ENCODE assay signal across 8 cellular contexts in genomic region chr2:131682122-131682944, GRCh38.
DNase-seq lines count a peak whose midpoint lies in the region; ATAC-seq and TF ChIP-seq lines count a peak whose summit lies in the region.

No MANE protein-coding gene starts in this region.

- no peaks in the 10 kb centered on the region for H3K9me2 ChIP-seq in hepatocyte (replicated peaks; ENCODE audit: insufficient read depth)

- H3K27me3 ChIP-seq in ascending aorta (no peaks in the 10 kb centered on the region), hepatocyte (no peaks in the 10 kb centered on the region)

- intact Hi-C loops in ascending aorta (cut with DNase I), result no loop called here

- peak; percentile 99 for ATAC-seq in HG02623 (IDR thresholded peaks at IDR 0.05; ENCODE audit: unreplicated experiment)

- under 1% methylated on average over 47 of the region's 51 CpGs for WGBS in hepatocyte (ENCODE audit: low lambda C conversion rate, missing lambda C conversion rate)

- DNase-seq in NCI-H1105 (lab: John Stamatoyannopoulos, UW) (peak; percentile 73), T-helper 1 cell (peak; percentile 45 to 87 (median 52)), ascending aorta (ENCODE audit: low spot score in 2 of 2) (peak; percentile 45 to 92), hepatocyte (ENCODE audit: low spot score) (peak; percentile 88), retina (peak; percentile 95), OCI-M1 (lab: John Stamatoyannopoulos, UW) (no peak)

- no peaks in the 10 kb centered on the region for H4K20me1 ChIP-seq in hepatocyte (ENCODE audit: insufficient read depth, poor library complexity, severe bottlenecking)

- H3K4me1 ChIP-seq in ascending aorta (no peaks in the 10 kb centered on the region), hepatocyte (ENCODE audit: insufficient read depth) (peaks cover 4% of the 10 kb centered on the region)

- no peaks in the 10 kb centered on the region for H3K9me3 ChIP-seq in ascending aorta
- no peaks in the 10 kb centered on the region for H3K9me3 ChIP-seq in hepatocyte (ENCODE audit: low read depth)

- peak overlapping the region; percentile 99 for H2AFZ ChIP-seq in hepatocyte

- TF ChIP-seq CTCF in GM12875 (IDR thresholded peaks at IDR 0.05; ENCODE audit: borderline replicate concordance, insufficient read depth, low read depth, low read length) (peak; percentile 24; the same call in 1 of the 2 replicates), ascending aorta (IDR thresholded peaks at IDR 0.05) (peak in 2 of 3 experiments; percentile 16 to 38), hepatocyte (IDR thresholded peaks at IDR 0.05; ENCODE audit: poor library complexity) (peak; percentile 35)

- peaks cover 12% of the 10 kb centered on the region for H3K79me2 ChIP-seq in hepatocyte

- peak overlapping the region; percentile 95 for H3K4me2 ChIP-seq in hepatocyte

- H3K27ac ChIP-seq in ascending aorta (peak overlapping the region; percentile 85 to 86), hepatocyte (peak overlapping the region; percentile 85)

- H3K4me3 ChIP-seq in GM12875 (ENCODE audit: low read depth, low read length), result peak overlapping the region; percentile 84
- H3K4me3 ChIP-seq in ascending aorta, result peak overlapping the region; percentile 73 to 74
- peak overlapping the region; percentile 59 for H3K4me3 ChIP-seq in hepatocyte

- no peaks in the 10 kb centered on the region for H3K36me3 ChIP-seq in ascending aorta
- H3K36me3 ChIP-seq in hepatocyte (replicated peaks; ENCODE audit: insufficient read depth, low read depth), result no peaks in the 10 kb centered on the region
